ENCODE assay signal across 26 cellular contexts in the genomic region with DNA sequence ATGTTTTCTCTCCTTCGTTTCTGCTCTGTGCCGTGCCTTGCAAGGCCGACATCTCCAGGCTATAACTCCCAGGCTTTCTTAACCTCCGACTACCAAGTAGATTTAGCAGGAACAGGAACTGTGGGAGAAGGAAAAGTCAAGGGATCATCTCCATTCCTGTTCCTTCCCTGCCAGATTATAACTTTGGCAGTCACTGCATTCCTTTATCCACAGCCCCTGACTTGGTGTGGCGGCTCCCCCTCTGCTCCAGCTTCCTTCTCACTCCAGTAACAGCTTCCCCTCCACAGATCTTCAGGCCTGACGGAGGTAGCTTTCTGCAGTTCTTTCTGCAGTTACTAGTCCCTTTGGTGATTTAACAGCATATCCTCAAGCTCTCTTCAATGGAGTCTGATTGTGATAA.
"Had no signal": no experiment of that assay in that cellular context is flagged by ENCODE, and none has a peak within 500 bp of the region (broad histone marks: within the 10 kb centered on the region; RNA-seq: fewer than 3 reads in every experiment).

No MANE protein-coding gene starts in this region.

- H3K9me3 ChIP-seq: ascending aorta, psoas muscle, right atrium auricular region, thoracic aorta, uterus had no signal

- DNase-seq: activated CD4-positive, alpha-beta T cell treated with anti-CD3 and anti-CD28 coated beads for 48 hours; activated CD4-positive, alpha-beta T cell treated with anti-CD3 and anti-CD28 coated beads, Interleukin-2, amount 50 U/mL, for 48 hours; activated CD8-positive, alpha-beta memory T cell treated with anti-CD3 and anti-CD28 coated beads for 24 hours; activated effector memory CD4-positive, alpha-beta T cell treated with Interleukin-2 at 50 U/mL for 16 hours; activated naive CD4-positive, alpha-beta T cell treated with Interleukin-2 at 50 U/mL for 16 hours; activated naive CD8-positive, alpha-beta T cell treated with anti-CD3 and anti-CD28 coated beads for 36 hours; adrenal gland; central memory CD4-positive, alpha-beta T cell; endodermal cell; foreskin keratinocyte; kidney; left colon; naive thymus-derived CD8-positive, alpha-beta T cell; occipital lobe; psoas muscle; stimulated activated CD4-positive, alpha-beta T cell treated with anti-CD3 and anti-CD28 coated beads, Interleukin-2, amount 100 ng/mL, for 48 hours; stimulated activated naive CD8-positive, alpha-beta T cell treated with anti-CD3 and anti-CD28 coated beads, Interleukin-15, Interleukin-2, amounts not matched to agents 100 U/mL and 50 U/mL, for 24 hours; SW 1271; T-helper 9 cell; uterus had no signal

- ATAC-seq: activated CD4-positive, CD25-positive, alpha-beta regulatory T cell treated with anti-CD3 and anti-CD28 coated beads, Interleukin-2, amount 50 U/mL, for 24 hours; foreskin keratinocyte; left colon; naive thymus-derived CD8-positive, alpha-beta T cell; psoas muscle; stimulated activated naive CD8-positive, alpha-beta T cell treated with anti-CD3 and anti-CD28 coated beads, Interleukin-15, Interleukin-2, amounts not matched to agents 100 U/mL and 50 U/mL, for 24 hours had no signal

- H3K27ac ChIP-seq: adrenal gland, ascending aorta, foreskin keratinocyte, parathyroid adenoma, psoas muscle, right atrium auricular region, thoracic aorta, uterus, VCaP had no signal

- H3K36me3 ChIP-seq: adrenal gland, ascending aorta, right atrium auricular region, thoracic aorta, uterus had no signal

- H3K79me2 ChIP-seq: parathyroid adenoma had no signal

- H2AFZ ChIP-seq: parathyroid adenoma had no signal

- H3K27me3 ChIP-seq: adrenal gland, ascending aorta, foreskin keratinocyte, right atrium auricular region, uterus had no signal

- H3K4me1 ChIP-seq: adrenal gland, ascending aorta, foreskin keratinocyte, parathyroid adenoma, psoas muscle, right atrium auricular region, uterus had no signal

- H3K4me3 ChIP-seq: adrenal gland, ascending aorta, psoas muscle, right atrium auricular region, thoracic aorta, uterus had no signal
